In the genomic region with DNA sequence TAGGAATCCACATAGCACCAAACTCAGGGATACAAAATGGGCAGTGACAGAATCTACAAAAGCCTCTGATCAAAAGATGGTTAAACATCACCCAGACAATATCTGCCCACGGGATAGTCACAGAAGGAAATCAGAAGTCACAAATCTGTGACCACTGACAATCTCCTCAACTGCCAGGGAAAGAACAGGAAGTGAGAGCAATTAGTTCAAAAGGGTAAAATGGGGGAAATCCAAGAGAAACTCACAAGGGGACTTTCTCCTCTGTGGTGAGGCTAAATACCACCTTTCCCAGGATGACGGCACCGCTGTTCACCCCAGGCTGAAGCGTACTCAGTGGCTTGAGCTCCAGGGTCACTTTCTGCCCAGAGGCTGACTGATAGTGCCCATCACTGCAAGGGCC, we compare ENCODE assay signal across 13 cellular contexts. TPM values are rescaled to one million over a fixed set of nuclear protein-coding genes. Genes with fewer than 3 reads are reported as not detected.
DNase-seq lines count a peak whose midpoint lies in the region; ATAC-seq and TF ChIP-seq lines count a peak whose summit lies in the region.
"Had no signal": no experiment of that assay in that cellular context is flagged by ENCODE, and none has a peak within 500 bp of the region (broad histone marks: within the 10 kb centered on the region; RNA-seq: fewer than 3 reads in every experiment).

No MANE protein-coding gene starts in this region.

- RAD21 ChIA-PET in HCT116 (lab: Charles Lee; ENCODE audit: low non-redundant PET in 1 of 2, low total read pairs in 2 of 2, uncharacterized antibody in 2 of 2, unreplicated experiment in 2 of 2), result no interaction called here

- H2AFZ ChIP-seq in HCT116 (ENCODE audit: low read depth, low read length, poor library complexity, severe bottlenecking), result no peak overlapping the region
- H2AFZ ChIP-seq: neural progenitor cell had no signal

- no peak for ATAC-seq in HCT116
- peak; percentile 67 for ATAC-seq in HG03439 (IDR thresholded peaks at IDR 0.05; ENCODE audit: unreplicated experiment)

- no peak overlapping the region for H3K4me3 ChIP-seq in HCT116 (replicated peaks in 1 of 2; ENCODE audit: low read depth in 1 of 2, low read length in 2 of 2)
- H3K4me3 ChIP-seq: neural progenitor cell had no signal

- no peak for TF ChIP-seq POLR2A in HCT116 (IDR thresholded peaks at IDR 0.05; ENCODE audit: borderline replicate concordance, extremely low read depth, insufficient read depth, insufficient read length)

- TF ChIP-seq RAD21 in HCT116 (IDR thresholded peaks at IDR 0.05; ENCODE audit: low read depth), result no peak

- no peaks in the 10 kb centered on the region for H3K4me1 ChIP-seq in HCT116 (ENCODE audit: control insufficient read depth in 1 of 2, insufficient read depth in 2 of 2, low read length in 2 of 2)
- H3K4me1 ChIP-seq: neural progenitor cell had no signal

- no peaks in the 10 kb centered on the region for H3K27me3 ChIP-seq in HCT116 (ENCODE audit: insufficient read depth, low read length)
- H3K27me3 ChIP-seq: neural progenitor cell had no signal

- no peaks in the 10 kb centered on the region for H3K79me2 ChIP-seq in HCT116 (ENCODE audit: insufficient read depth, low read length)

- intact Hi-C loops in HCT116 (cut with micrococcal nuclease), result no loop called here

- peaks cover 22 to 51% of the 10 kb centered on the region in 2 experiments; a peak in 3 of 4 replicates for H3K36me3 ChIP-seq in HCT116 (ENCODE audit: control insufficient read depth in 1 of 2, insufficient read depth in 2 of 2, low read length in 2 of 2)
- H3K36me3 ChIP-seq: neural progenitor cell had no signal

- no peaks in the 10 kb centered on the region for H3K9me2 ChIP-seq in HCT116 (ENCODE audit: insufficient read depth)

- DNase-seq in SIG-M5 treated with dmso at 0.1 percent for 504 hours (lab: John Stamatoyannopoulos, UW; ENCODE audit: unreplicated experiment), result peak; percentile 1
- no peak for DNase-seq in SIG-M5 (lab: John Stamatoyannopoulos, UW)
- DNase-seq in HCT116 (ENCODE audit: low read depth, low spot score), result no peak
- peak; percentile 30 for DNase-seq in renal cortical epithelial cell (ENCODE audit: low read depth)
- no peak for DNase-seq in NCI-H446 treated with DMSO at 0.1 percent for 48 hours (lab: John Stamatoyannopoulos, UW)
- DNase-seq in iPS-NIHi7 (ENCODE audit: extremely low spot score), result no peak
- no peak for DNase-seq in NCI-H82 (lab: John Stamatoyannopoulos, UW)
- DNase-seq: stimulated activated CD4-positive, alpha-beta T cell treated with anti-CD3 and anti-CD28 coated beads, Interleukin-4, amount 100 ng/mL, for 1 hour; T-helper 1 cell had no signal

- POLR2A ChIA-PET in HCT116 (lab: Charles Lee), result no interaction called here

- CTCF ChIA-PET in HCT116 (lab: Charles Lee), result no interaction called here

- BruUV-seq in HCT116 (replicated peaks; lab: Mats Ljungman, UMichigan), result TSS peak; percentile 3

- no peak overlapping the region for H3K4me2 ChIP-seq in HCT116 (ENCODE audit: low read length)
- H3K4me2 ChIP-seq: neural progenitor cell had no signal

- H3K9ac ChIP-seq in HCT116 (ENCODE audit: low read length), result no peak overlapping the region
- H3K9ac ChIP-seq: neural progenitor cell had no signal

- TF ChIP-seq CTCF in HCT116 (IDR thresholded peaks at IDR 0.05 in 2 of 3, conservative IDR thresholded peaks at IDR 0.05 in 1 of 3; ENCODE audit: borderline replicate concordance in 1 of 3, insufficient read depth in 1 of 3, low read depth in 2 of 3, low read length in 2 of 3), result no peak

- H3K9me3 ChIP-seq in HCT116 (ENCODE audit: control insufficient read depth in 1 of 2, insufficient read depth in 1 of 2, low read depth in 1 of 2, low read length in 2 of 2), result no peaks in the 10 kb centered on the region

- no peak overlapping the region for H3K27ac ChIP-seq in HCT116 (ENCODE audit: low read depth, low read length)
- H3K27ac ChIP-seq: 22Rv1, neural progenitor cell had no signal

- no peaks in the 10 kb centered on the region for H4K20me1 ChIP-seq in HCT116 (ENCODE audit: insufficient read depth)

TF ChIP-seq in HCT116, 20 proteins besides CTCF, POLR2A, EP300 and RAD21:
- TF ChIP-seq ELF1 (IDR thresholded peaks at IDR 0.05; ENCODE audit: borderline replicate concordance, low read depth) (no peak), TCF7L2 (IDR thresholded peaks at IDR 0.05; ENCODE audit: borderline replicate concordance, extremely low read depth, insufficient read depth, insufficient read length) (no peak), SP1 (IDR thresholded peaks at IDR 0.05; ENCODE audit: low read depth) (no peak)

RNA-seq across cellular contexts. Expression of a gene that starts 10.7 kb away (rescaled TPM):
- total RNA-seq in HCT116 (2021; ENCODE audit: unreplicated experiment), result 23.3 TPM
- polyA plus RNA-seq in HCT116 (2012), result 13.4 and 15.4 TPM in 2 replicates
- total RNA-seq in renal cortical epithelial cell, result 13.2 and 26.4 TPM in 2 replicates

RNA-seq across cellular contexts. Expression of a gene that starts 38.0 kb away (rescaled TPM):
- total RNA-seq in HCT116 (2021; ENCODE audit: unreplicated experiment) (77.0 TPM), renal cortical epithelial cell (40.1 and 60.3 TPM in 2 replicates)
- polyA plus RNA-seq in HCT116 (2012), result 66.0 and 74.8 TPM in 2 replicates

RNA-seq across cellular contexts. Expression of a gene that starts 48.4 kb away (rescaled TPM):
- total RNA-seq in HCT116 (2021; ENCODE audit: unreplicated experiment) (51.8 TPM), renal cortical epithelial cell (4.2 and 12.6 TPM in 2 replicates)
- polyA plus RNA-seq in HCT116 (2012), result 36.1 and 46.7 TPM in 2 replicates

RNA-seq across cellular contexts. Expression of a gene that starts 56.0 kb away (rescaled TPM):
- total RNA-seq in HCT116 (2021; ENCODE audit: unreplicated experiment) (not detected), renal cortical epithelial cell (not detected in 2 replicates)
- not detected in 2 replicates for polyA plus RNA-seq in HCT116 (2012)
- total RNA-seq: activated T-helper 1 cell treated with anti-CD3 and anti-CD28 coated beads, Interleukin-12 subunit alpha, Interleukin-12 subunit beta, Interleukin-2, Interleukin-4 antibody, amounts not matched to agents 30 ng/mL and 10 ng/mL and 1 ng/mL, durations not matched to agents 14 hours and 24 hours and 36 hours had no signal

Comparison
In these comparisons a context has a peak if more than half of its experiments do, and no peak if none do; other contexts are left out.
1. DNase-seq: peak in SIG-M5 treated with dmso at 0.1 percent for 504 hours (single experiment) and renal cortical epithelial cell (single experiment); none in SIG-M5 (single experiment), HCT116 (single experiment), NCI-H446 treated with DMSO at 0.1 percent for 48 hours (single experiment), iPS-NIHi7 (single experiment) and NCI-H82 (single experiment).